1 cellular context compared by ENCODE assay signal in genomic region chr11:14891143-14892035, GRCh38.
TF ChIP-seq lines count a peak whose summit lies in the region.

No MANE protein-coding gene starts in this region.

TF ChIP-seq in K562, 482 proteins besides CTCF, POLR2A, EP300 and RAD21 (continued from another document and continues in another):
- TF ChIP-seq SMAD1 (IDR thresholded peaks at IDR 0.05; ENCODE audit: low read depth, low read length, partially characterized antibody), result peak; percentile 17
- TF ChIP-seq HDGF (IDR thresholded peaks at IDR 0.05), result no peak
- TF ChIP-seq UBTF (IDR thresholded peaks at IDR 0.05; ENCODE audit: borderline replicate concordance in 1 of 2, low read depth in 2 of 2, low read length in 2 of 2), result peak; percentile 21 to 74; a peak in 2 of 4 replicates
- TF ChIP-seq RNF2 (IDR thresholded peaks at IDR 0.05), result peak; percentile 85; the same call in 1 of the 2 replicates
- TF ChIP-seq NCOA6 (IDR thresholded peaks at IDR 0.05), result peak; percentile 97
- TF ChIP-seq CTBP1 (IDR thresholded peaks at IDR 0.05; ENCODE audit: borderline replicate concordance), result no peak; the same call in 1 of the 2 replicates
- TF ChIP-seq, protein P1, sequence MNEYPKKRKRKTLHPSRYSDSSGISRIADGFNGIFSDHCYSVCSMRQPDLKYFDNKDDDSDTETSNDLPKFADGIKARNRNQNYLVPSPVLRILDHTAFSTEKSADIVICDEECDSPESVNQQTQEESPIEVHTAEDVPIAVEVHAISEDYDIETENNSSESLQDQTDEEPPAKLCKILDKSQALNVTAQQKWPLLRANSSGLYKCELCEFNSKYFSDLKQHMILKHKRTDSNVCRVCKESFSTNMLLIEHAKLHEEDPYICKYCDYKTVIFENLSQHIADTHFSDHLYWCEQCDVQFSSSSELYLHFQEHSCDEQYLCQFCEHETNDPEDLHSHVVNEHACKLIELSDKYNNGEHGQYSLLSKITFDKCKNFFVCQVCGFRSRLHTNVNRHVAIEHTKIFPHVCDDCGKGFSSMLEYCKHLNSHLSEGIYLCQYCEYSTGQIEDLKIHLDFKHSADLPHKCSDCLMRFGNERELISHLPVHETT (CRISPR knock-in tag; conservative IDR thresholded peaks at IDR 0.05 in 1 of 2, IDR thresholded peaks at IDR 0.05 in 1 of 2), result no peak
- TF ChIP-seq, protein P2, sequence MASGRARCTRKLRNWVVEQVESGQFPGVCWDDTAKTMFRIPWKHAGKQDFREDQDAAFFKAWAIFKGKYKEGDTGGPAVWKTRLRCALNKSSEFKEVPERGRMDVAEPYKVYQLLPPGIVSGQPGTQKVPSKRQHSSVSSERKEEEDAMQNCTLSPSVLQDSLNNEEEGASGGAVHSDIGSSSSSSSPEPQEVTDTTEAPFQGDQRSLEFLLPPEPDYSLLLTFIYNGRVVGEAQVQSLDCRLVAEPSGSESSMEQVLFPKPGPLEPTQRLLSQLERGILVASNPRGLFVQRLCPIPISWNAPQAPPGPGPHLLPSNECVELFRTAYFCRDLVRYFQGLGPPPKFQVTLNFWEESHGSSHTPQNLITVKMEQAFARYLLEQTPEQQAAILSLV (tag; IDR thresholded peaks at IDR 0.05), result no peak
- no peak for TF ChIP-seq SMARCC2 (IDR thresholded peaks at IDR 0.05; ENCODE audit: low read depth)
- TF ChIP-seq PREB (CRISPR knock-in tag; IDR thresholded peaks at IDR 0.05), result peak; percentile 73; the same call in 1 of the 2 replicates
- TF ChIP-seq, protein P3, sequence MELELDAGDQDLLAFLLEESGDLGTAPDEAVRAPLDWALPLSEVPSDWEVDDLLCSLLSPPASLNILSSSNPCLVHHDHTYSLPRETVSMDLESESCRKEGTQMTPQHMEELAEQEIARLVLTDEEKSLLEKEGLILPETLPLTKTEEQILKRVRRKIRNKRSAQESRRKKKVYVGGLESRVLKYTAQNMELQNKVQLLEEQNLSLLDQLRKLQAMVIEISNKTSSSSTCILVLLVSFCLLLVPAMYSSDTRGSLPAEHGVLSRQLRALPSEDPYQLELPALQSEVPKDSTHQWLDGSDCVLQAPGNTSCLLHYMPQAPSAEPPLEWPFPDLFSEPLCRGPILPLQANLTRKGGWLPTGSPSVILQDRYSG (tag; conservative IDR thresholded peaks at IDR 0.05; ENCODE audit: low read depth), result no peak
- TF ChIP-seq TEAD1 (CRISPR knock-in tag; IDR thresholded peaks at IDR 0.05), result peak; percentile 34 to 88; a peak in 3 of 4 replicates
- no peak for TF ChIP-seq ZNF274 (IDR thresholded peaks at IDR 0.05; ENCODE audit: borderline replicate concordance, low read depth, low read length)
- TF ChIP-seq ZNF41 (CRISPR knock-in tag; conservative IDR thresholded peaks at IDR 0.05), result no peak
- TF ChIP-seq ZNF212 (CRISPR knock-in tag; IDR thresholded peaks at IDR 0.05), result no peak; the same call in 1 of the 2 replicates
- no peak for TF ChIP-seq NELFE (IDR thresholded peaks at IDR 0.05; ENCODE audit: insufficient read depth, insufficient read length)
- no peak for TF ChIP-seq ZNF79 (CRISPR knock-in tag; IDR thresholded peaks at IDR 0.05; ENCODE audit: low read depth)
- no peak for TF ChIP-seq POLR3A (IDR thresholded peaks at IDR 0.05; ENCODE audit: borderline replicate concordance, extremely low read depth, insufficient read depth, insufficient read length)
- TF ChIP-seq TCF3 (CRISPR knock-in tag; IDR thresholded peaks at IDR 0.05), result no peak
- TF ChIP-seq ZBTB34 (CRISPR knock-in tag; IDR thresholded peaks at IDR 0.05), result no peak
- TF ChIP-seq MTA1 (IDR thresholded peaks at IDR 0.05; ENCODE audit: borderline replicate concordance), result no peak
- TF ChIP-seq PTBP1 (IDR thresholded peaks at IDR 0.05; ENCODE audit: low read depth, low read length), result no peak
- no peak for TF ChIP-seq ZNF174 (CRISPR knock-in tag; IDR thresholded peaks at IDR 0.05)
- TF ChIP-seq, protein P4, sequence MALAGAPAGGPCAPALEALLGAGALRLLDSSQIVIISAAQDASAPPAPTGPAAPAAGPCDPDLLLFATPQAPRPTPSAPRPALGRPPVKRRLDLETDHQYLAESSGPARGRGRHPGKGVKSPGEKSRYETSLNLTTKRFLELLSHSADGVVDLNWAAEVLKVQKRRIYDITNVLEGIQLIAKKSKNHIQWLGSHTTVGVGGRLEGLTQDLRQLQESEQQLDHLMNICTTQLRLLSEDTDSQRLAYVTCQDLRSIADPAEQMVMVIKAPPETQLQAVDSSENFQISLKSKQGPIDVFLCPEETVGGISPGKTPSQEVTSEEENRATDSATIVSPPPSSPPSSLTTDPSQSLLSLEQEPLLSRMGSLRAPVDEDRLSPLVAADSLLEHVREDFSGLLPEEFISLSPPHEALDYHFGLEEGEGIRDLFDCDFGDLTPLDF (CRISPR knock-in tag; IDR thresholded peaks at IDR 0.05), result no peak; the same call in none of the 2 replicates
- no peak for TF ChIP-seq ZNF408 (CRISPR knock-in tag; IDR thresholded peaks at IDR 0.05; ENCODE audit: low read depth)
- TF ChIP-seq ELF4 (CRISPR knock-in tag; IDR thresholded peaks at IDR 0.05), result no peak
- peak; percentile 78 for TF ChIP-seq EP400 (IDR thresholded peaks at IDR 0.05)
- TF ChIP-seq ZNF583 (CRISPR knock-in tag; IDR thresholded peaks at IDR 0.05), result 0 out of 2 replicates have a peak, but pooled peaks have one; percentile 18
- no peak for TF ChIP-seq TSHZ1 (CRISPR knock-in tag; IDR thresholded peaks at IDR 0.05)
- TF ChIP-seq NFIX (CRISPR knock-in tag; IDR thresholded peaks at IDR 0.05; ENCODE audit: low read depth), result no peak
- peak in 1 of 2 experiments; percentile 15; a peak in 1 of 4 replicates for TF ChIP-seq TBL1XR1 (IDR thresholded peaks at IDR 0.05; ENCODE audit: low read length in 2 of 2)
- peak; percentile 36 to 91; a peak in 1 of 4 replicates for TF ChIP-seq MLX (CRISPR knock-in tag; conservative IDR thresholded peaks at IDR 0.05)
- TF ChIP-seq YY1 (IDR thresholded peaks at IDR 0.05; ENCODE audit: borderline replicate concordance in 1 of 3, control insufficient read depth in 1 of 3, extremely low read depth in 1 of 3, insufficient read depth in 3 of 3, insufficient read length in 1 of 3, insufficient replicate concordance in 2 of 3, low read depth in 1 of 3, low read length in 2 of 3), result peak in 2 of 3 experiments; percentile 56
- no peak for TF ChIP-seq YBX1 (IDR thresholded peaks at IDR 0.05)
- peak; percentile 60; the same call in 1 of the 2 replicates for TF ChIP-seq ZBTB17 (CRISPR knock-in tag; IDR thresholded peaks at IDR 0.05)
- no peak for TF ChIP-seq U2AF2 (optimal IDR thresholded peaks at IDR 0.05; ENCODE audit: low read depth, low read length)
- no peak for TF ChIP-seq MBD1 (CRISPR knock-in tag; IDR thresholded peaks at IDR 0.05)
- no peak for TF ChIP-seq MTF1 (CRISPR knock-in tag; IDR thresholded peaks at IDR 0.05; ENCODE audit: borderline replicate concordance)
- TF ChIP-seq ZNF512 (tag; IDR thresholded peaks at IDR 0.05), result no peak
- no peak for TF ChIP-seq MCM5 (IDR thresholded peaks at IDR 0.05; ENCODE audit: low read depth)
- TF ChIP-seq LEF1 (IDR thresholded peaks at IDR 0.05), result no peak
- TF ChIP-seq CBFA2T3 (IDR thresholded peaks at IDR 0.05), result no peak
- no peak for TF ChIP-seq ZBTB26 (CRISPR knock-in tag; IDR thresholded peaks at IDR 0.05)
